ENCODE assay signal across 32 cellular contexts in the genomic region with DNA sequence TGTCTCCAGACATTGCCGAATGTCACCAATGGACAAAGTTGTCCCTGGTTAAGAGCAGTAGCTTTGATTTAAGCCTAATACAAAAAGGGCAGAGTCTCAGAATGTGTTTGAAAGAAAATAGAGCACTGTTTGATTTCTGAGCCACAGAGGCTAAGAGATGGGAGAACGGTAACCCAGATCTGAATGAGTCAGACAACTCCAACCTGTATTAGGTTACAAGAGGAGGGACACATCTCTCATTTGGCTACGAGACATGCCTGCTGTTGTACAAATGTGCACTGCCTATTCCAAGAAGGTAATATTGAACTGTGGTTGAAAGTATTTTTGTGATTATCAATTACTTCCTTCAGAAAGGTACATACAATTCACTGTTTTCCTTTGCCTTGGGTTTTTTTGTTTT. TPM values are rescaled to one million over a fixed set of nuclear protein-coding genes. Genes with fewer than 3 reads are reported as not detected.
A peak's percentile ranks its signal among the peaks of the same experiment; 100 is the strongest.
DNase-seq lines count a peak whose midpoint lies in the region; ATAC-seq and TF ChIP-seq lines count a peak whose summit lies in the region.
"Had no signal": no experiment of that assay in that cellular context is flagged by ENCODE, and none has a peak within 500 bp of the region (broad histone marks: within the 10 kb centered on the region; RNA-seq: fewer than 3 reads in every experiment).

No MANE protein-coding gene starts in this region.

- 46 to 60% (median 51%) methylated on average over 3 of the region's 3 CpGs for WGBS in psoas muscle, 3 donors

- H3K9me3 ChIP-seq in psoas muscle (no peaks in the 10 kb centered on the region), Karpas-422 (ENCODE audit: low read length) (no peaks in the 10 kb centered on the region)
- H3K9me3 ChIP-seq: SJCRH30, stomach, thyroid gland had no signal

- H3K4me3 ChIP-seq in psoas muscle: no peak overlapping the region
- no peak overlapping the region for H3K4me3 ChIP-seq in Karpas-422 (ENCODE audit: low read length)
- H3K4me3 ChIP-seq: cardiac muscle cell, coronary artery, SJCRH30, stomach, thyroid gland had no signal

- H2AFZ ChIP-seq in Karpas-422 (ENCODE audit: low read length): no peak overlapping the region

- H3K27ac ChIP-seq in psoas muscle: peak overlapping the region; percentile 56
- no peak overlapping the region for H3K27ac ChIP-seq in Karpas-422 (ENCODE audit: low read length)
- H3K27ac ChIP-seq: cardiac muscle cell, coronary artery, SJCRH30, stomach, thyroid gland had no signal

- H3K4me2 ChIP-seq in Karpas-422 (ENCODE audit: low read depth, low read length, poor library complexity, severe bottlenecking): no peak overlapping the region

- H3K9me2 ChIP-seq in Karpas-422 (replicated peaks; ENCODE audit: insufficient read depth, low read length): no peaks in the 10 kb centered on the region

- H3K27me3 ChIP-seq in psoas muscle (ENCODE audit: insufficient read depth in 3 of 3, low read length in 2 of 3): no peaks in the 10 kb centered on the region
- H3K27me3 ChIP-seq in Karpas-422 (ENCODE audit: low read length): no peaks in the 10 kb centered on the region
- H3K27me3 ChIP-seq: cardiac muscle cell, SJCRH30, stomach, thyroid gland had no signal

- DNase-seq in NCI-H2171 treated with DMSO at 0.1 percent for 48 hours (lab: John Stamatoyannopoulos, UW) (peak; percentile 50), NCI-H2171 (lab: John Stamatoyannopoulos, UW) (no peak), HPDE6-E6E7 (ENCODE audit: extremely low spot score) (peak; percentile 25), SW480 (ENCODE audit: low spot score) (peak; percentile 48), psoas muscle (no peak), Karpas-422 (no peak)
- DNase-seq: activated B cell treated with CpG ODN at 0.5 μM for 24 hours; activated CD4-positive, alpha-beta T cell treated with anti-CD3 and anti-CD28 coated beads, Interleukin-2, amount 50 U/mL, for 1 hour; activated gamma-delta T cell; activated naive CD8-positive, alpha-beta T cell treated with anti-CD3 and anti-CD28 coated beads, Interleukin-2, amount 10 ng/mL, durations not matched to agents 7 days and 5 days; activated T-cell treated with anti-CD3 and anti-CD28 coated beads, Interleukin-2, amount 50 U/mL, for 24 hours; AML-193; aorta; CD4-positive, CD25-positive, alpha-beta regulatory T cell; effector memory CD8-positive, alpha-beta T cell; erythroblast; HCEC 1CT; head of caudate nucleus; NCI-H1092; NCI-H1694; NCI-H226; NCI-H69; stimulated activated CD4-positive, alpha-beta T cell treated with anti-CD3 and anti-CD28 coated beads, Interleukin-12 subunit alpha, Interleukin-12 subunit beta, amount 100 ng/mL, for 4 hours; stimulated activated CD4-positive, alpha-beta T cell treated with anti-CD3 and anti-CD28 coated beads, Interleukin-2, amount 100 ng/mL, for 48 hours; stomach; thyroid gland had no signal

- ATAC-seq in psoas muscle: peak in 3 of 4 donors; percentile 25 to 44 (median 36)
- ATAC-seq in GM19455 (IDR thresholded peaks at IDR 0.05; ENCODE audit: unreplicated experiment): no peak
- no peak for ATAC-seq in activated CD4-positive, CD25-positive, alpha-beta regulatory T cell treated with anti-CD3 and anti-CD28 coated beads, Interleukin-2, amount 50 U/mL, for 24 hours
- ATAC-seq: effector memory CD8-positive, alpha-beta T cell; sciatic nerve had no signal

- no peak overlapping the region for H3K9ac ChIP-seq in Karpas-422 (ENCODE audit: low read length)

- TF ChIP-seq CTCF in psoas muscle (IDR thresholded peaks at IDR 0.05): no peak

- peaks cover 2% of the 10 kb centered on the region for H3K79me2 ChIP-seq in Karpas-422 (ENCODE audit: low read length)

- H3K36me3 ChIP-seq in psoas muscle (ENCODE audit: insufficient read depth in 1 of 2, low read depth in 1 of 2): no peaks in the 10 kb centered on the region
- H3K36me3 ChIP-seq in Karpas-422 (ENCODE audit: insufficient read depth, low read length): no peaks in the 10 kb centered on the region
- H3K36me3 ChIP-seq: cardiac muscle cell, SJCRH30, stomach, thyroid gland had no signal

- H3K4me1 ChIP-seq in psoas muscle: peaks cover 14% of the 10 kb centered on the region
- H3K4me1 ChIP-seq in Karpas-422 (ENCODE audit: low read length): peaks cover 11% of the 10 kb centered on the region

- intact Hi-C loops in psoas muscle (cut with DNase I): no loop called here

- no peaks in the 10 kb centered on the region for H4K20me1 ChIP-seq in Karpas-422 (ENCODE audit: insufficient read depth, low read depth, low read length)

RNA-seq across cellular contexts. Expression of a gene that starts 4.9 kb away (rescaled TPM):
- total RNA-seq in psoas muscle: 100 to 1,000 TPM in 1 of 4 donors, 10 to 100 TPM in 3; 66.8 to 103 (median 76.3) TPM
- polyA plus RNA-seq in psoas muscle: 100 to 1,000 TPM in 1 of 3 donors, 10 to 100 TPM in 2; 32.6 to 106 (median 53.1) TPM
- 66.3 and 116 TPM in 2 replicates for total RNA-seq in Karpas-422 (2014; rRNA removed; shearing (Covaris generic); ENCODE audit: low replicate concordance)

RNA-seq across cellular contexts. Expression of a gene that starts 33.2 kb away (rescaled TPM):
- 1 to 10 TPM; 1.1 to 5.5 (median 2.9) TPM for total RNA-seq in psoas muscle
- polyA plus RNA-seq in psoas muscle: 1 to 10 TPM; 1.3 to 3.1 (median 2.2) TPM
- 0.32 and 1.1 TPM in 2 replicates for total RNA-seq in Karpas-422 (2014; rRNA removed; shearing (Covaris generic); ENCODE audit: low replicate concordance)

Comparison
In these comparisons a context has a peak if more than half of its experiments do, and no peak if none do; other contexts are left out.
1. DNase-seq: peak in NCI-H2171 treated with DMSO at 0.1 percent for 48 hours (single experiment), HPDE6-E6E7 (single experiment) and SW480 (single experiment); none in NCI-H2171 (single experiment), psoas muscle (0 of 2) and Karpas-422 (single experiment).
2. ATAC-seq: peak in psoas muscle (3 of 4); none in GM19455 (single experiment) and activated CD4-positive, CD25-positive, alpha-beta regulatory T cell treated with anti-CD3 and anti-CD28 coated beads, Interleukin-2, amount 50 U/mL, for 24 hours (0 of 2).